Comparison of ENCODE assay signal across 7 cellular contexts in the genomic region with DNA sequence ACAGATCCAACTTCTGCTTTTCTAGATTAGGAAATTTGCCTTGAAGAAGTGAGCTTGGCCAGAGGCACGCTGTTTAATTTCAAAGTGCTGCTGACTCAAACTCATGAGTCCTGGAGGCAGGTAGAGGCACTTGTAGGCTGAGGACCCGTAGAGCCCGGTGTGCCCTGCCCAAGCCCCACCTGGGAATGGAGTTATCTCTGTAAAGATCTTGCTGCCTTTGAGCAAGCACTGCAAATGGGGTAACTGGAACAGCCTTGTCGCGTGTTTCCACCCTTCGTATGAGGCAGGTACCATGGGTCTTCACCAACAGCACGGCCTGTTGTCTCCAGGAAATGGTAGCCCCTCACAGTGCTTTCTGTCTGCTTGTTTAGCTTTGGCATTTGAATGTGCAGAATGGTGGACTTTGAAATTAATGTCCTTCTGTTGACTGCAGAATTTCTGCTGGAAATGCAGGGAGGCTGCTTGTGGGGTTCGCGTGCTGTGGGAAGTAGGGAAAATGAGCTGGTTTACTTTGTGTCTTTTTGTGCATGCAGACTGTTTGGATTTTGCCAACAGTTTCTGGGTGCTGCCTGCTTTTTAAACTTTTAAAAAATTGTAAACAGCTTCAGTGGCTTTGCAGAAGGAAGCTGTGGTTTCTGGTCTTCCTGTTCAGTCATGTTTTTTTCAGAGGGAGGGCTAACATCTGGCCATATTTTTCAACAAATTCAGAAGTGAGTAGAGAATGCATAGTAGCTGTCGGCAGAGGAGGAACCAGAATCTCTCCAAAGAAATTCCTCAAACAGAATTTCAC. TPM values are rescaled to one million over a fixed set of nuclear protein-coding genes. Genes with fewer than 3 reads are reported as not detected.
DNase-seq lines count a peak whose midpoint lies in the region; ATAC-seq and TF ChIP-seq lines count a peak whose summit lies in the region.

No MANE protein-coding gene starts in this region.

- intact Hi-C loops in activated CD8-positive, alpha-beta T cell treated with anti-CD3 and anti-CD28 coated beads for 36 hours (cut with micrococcal nuclease), result no loop called here
- intact Hi-C loops in right cardiac atrium (cut with DNase I) (no loop called here), aorta (cut with DNase I) (no loop called here), testis (cut with DNase I; ENCODE audit: low total_unique reads) (no loop called here)

- peaks cover 3% of the 10 kb centered on the region for H3K9me3 Mint-ChIP-seq in activated CD8-positive, alpha-beta T cell treated with anti-CD3 and anti-CD28 coated beads for 36 hours

- no peaks in the 10 kb centered on the region for H3K4me1 ChIP-seq in right cardiac atrium (ENCODE audit: control insufficient read depth, insufficient read depth, low read length)
- H3K4me1 ChIP-seq in aorta (ENCODE audit: control insufficient read depth in 1 of 2, insufficient read depth in 2 of 2, low read length in 2 of 2), result no peaks in the 10 kb centered on the region
- no peaks in the 10 kb centered on the region for H3K4me1 ChIP-seq in testis

- WGBS in right cardiac atrium, result 84% methylated on average over 10 of the region's 10 CpGs
- 93 to 94% methylated on average over 10 of the region's 10 CpGs for WGBS in aorta, 2 donors
- WGBS in testis, 2 donors, result 91 to 93% methylated on average over 10 of the region's 10 CpGs

- H3K27me3 ChIP-seq in right cardiac atrium (ENCODE audit: control insufficient read depth, insufficient read depth) (no peaks in the 10 kb centered on the region), aorta (ENCODE audit: control insufficient read depth in 1 of 2, insufficient read depth in 2 of 2, low read length in 1 of 2) (no peaks in the 10 kb centered on the region), testis (no peaks in the 10 kb centered on the region)

- no peak overlapping the region for H3K27ac ChIP-seq in right cardiac atrium (ENCODE audit: low read length)
- no peak overlapping the region for H3K27ac ChIP-seq in aorta (ENCODE audit: low read depth in 1 of 2, low read length in 2 of 2)
- H3K27ac ChIP-seq in testis, result no peak overlapping the region

- no peaks in the 10 kb centered on the region for H3K27me3 Mint-ChIP-seq in activated CD8-positive, alpha-beta T cell treated with anti-CD3 and anti-CD28 coated beads for 36 hours

- peak; percentile 21 for TF ChIP-seq POLR2A in GM18951 (IDR thresholded peaks at IDR 0.05; ENCODE audit: extremely low read depth, insufficient read depth, insufficient read length)
- TF ChIP-seq POLR2A in testis (IDR thresholded peaks at IDR 0.05), result no peak

- H3K36me3 ChIP-seq in aorta (ENCODE audit: control insufficient read depth in 1 of 2, insufficient read depth in 2 of 2, low read length in 1 of 2), result no peaks in the 10 kb centered on the region
- H3K36me3 ChIP-seq in testis (ENCODE audit: low read depth, missing control alignments), result no peaks in the 10 kb centered on the region

- peak overlapping the region; percentile 75 for H3K4me3 Mint-ChIP-seq in activated CD8-positive, alpha-beta T cell treated with anti-CD3 and anti-CD28 coated beads for 36 hours

- no peak overlapping the region for H3K4me3 ChIP-seq in right cardiac atrium (ENCODE audit: low read length)
- no peak overlapping the region for H3K4me3 ChIP-seq in aorta (ENCODE audit: low read length in 2 of 2)
- no peak overlapping the region for H3K4me3 ChIP-seq in testis

- no peaks in the 10 kb centered on the region for H3K9me3 ChIP-seq in right cardiac atrium (ENCODE audit: control insufficient read depth, low read length)
- H3K9me3 ChIP-seq in aorta (ENCODE audit: control insufficient read depth, low read length), result no peaks in the 10 kb centered on the region
- H3K9me3 ChIP-seq in testis, result no peaks in the 10 kb centered on the region

- H3K27ac Mint-ChIP-seq in activated CD8-positive, alpha-beta T cell treated with anti-CD3 and anti-CD28 coated beads for 36 hours, result peak overlapping the region; percentile 91

- H3K4me1 Mint-ChIP-seq in activated CD8-positive, alpha-beta T cell treated with anti-CD3 and anti-CD28 coated beads for 36 hours (ENCODE audit: low read depth), result peaks cover 64% of the 10 kb centered on the region

- peaks cover 63% of the 10 kb centered on the region for H3K36me3 Mint-ChIP-seq in activated CD8-positive, alpha-beta T cell treated with anti-CD3 and anti-CD28 coated beads for 36 hours (ENCODE audit: low read depth)

- ATAC-seq in HG03565 (IDR thresholded peaks at IDR 0.05; ENCODE audit: unreplicated experiment), result peak; percentile 33
- ATAC-seq in activated CD8-positive, alpha-beta T cell treated with anti-CD3 and anti-CD28 coated beads for 36 hours, result peak; percentile 47
- ATAC-seq in right cardiac atrium, result peak; percentile 19 to 34
- peak; percentile 41 for ATAC-seq in aorta (ENCODE audit: low FRiP score)

- POLR2A ChIA-PET in activated CD8-positive, alpha-beta T cell treated with anti-CD3 and anti-CD28 coated beads for 36 hours (lab: Charles Lee), result interaction anchor here (0.6 to 5.9 kb wide), 14 partner anchors 8 to 84 kb away, joined by 3 to 46 read pairs (median 4); a partner anchor contains a TSS

- in situ Hi-C loops in GM18951 (cut with MboI; ENCODE audit: low sequenced_read_pairs, unreplicated experiment), result no loop called here
- in situ Hi-C loops in GM13977 (cut with MboI; ENCODE audit: low pct_unique_long_range_greater_than_20kb, low sequenced_read_pairs, unreplicated experiment), result no loop called here

- peak; percentile 35 for DNase-seq in activated CD8-positive, alpha-beta T cell treated with anti-CD3 and anti-CD28 coated beads for 36 hours
- DNase-seq in right cardiac atrium (no peak), aorta (no peak), GM13977 (ENCODE audit: low spot score) (no peak), testis (no peak)

- TF ChIP-seq CTCF in activated CD8-positive, alpha-beta T cell treated with anti-CD3 and anti-CD28 coated beads for 36 hours (IDR thresholded peaks at IDR 0.05), result no peak
- TF ChIP-seq CTCF in GM13977 (IDR thresholded peaks at IDR 0.05; ENCODE audit: extremely low read depth, insufficient read depth, missing control alignments), result no peak
- no peak for TF ChIP-seq CTCF in testis (IDR thresholded peaks at IDR 0.05)

- CTCF ChIA-PET in activated CD8-positive, alpha-beta T cell treated with anti-CD3 and anti-CD28 coated beads for 36 hours (lab: Charles Lee), result interaction anchor here (0.7 to 2.9 kb wide), 4 partner anchors 23 to 122 kb away, joined by 3 to 13 read pairs (median 5); no protein-coding TSS in a partner anchor

RNA-seq across cellular contexts. Expression of a gene that starts 27.2 kb away (rescaled TPM):
- total RNA-seq in activated CD8-positive, alpha-beta T cell treated with anti-CD3 and anti-CD28 coated beads for 36 hours, result 10 to 100 TPM; 72.3 to 77.5 TPM
- total RNA-seq in right cardiac atrium (10 to 100 TPM; 26.4 to 37.0 (median 32.4) TPM), aorta (10 to 100 TPM; 38.6 to 49.1 TPM), testis (10 to 100 TPM; 85.4 to 95.1 TPM)
- polyA plus RNA-seq in right cardiac atrium (32.8 TPM), aorta (10 to 100 TPM; 32.7 to 41.5 TPM), testis (ENCODE audit: insufficient read depth, low read depth, low replicate concordance) (57.6 TPM)

RNA-seq across cellular contexts. Expression of a gene that starts 48.4 kb away (rescaled TPM):
- 100 to 1,000 TPM; 399 to 403 TPM for total RNA-seq in activated CD8-positive, alpha-beta T cell treated with anti-CD3 and anti-CD28 coated beads for 36 hours
- total RNA-seq in right cardiac atrium, result 1 to 10 TPM in 3 of 4 donors, under 1 TPM in 1; 0.91 to 3.0 (median 2.2) TPM
- polyA plus RNA-seq in right cardiac atrium, result 0.70 TPM
- 10 to 100 TPM in 1 of 2 donors, 1 to 10 TPM in 1; 7.2 to 21.3 TPM for total RNA-seq in aorta
- polyA plus RNA-seq in aorta, result 1 to 10 TPM; 1.4 to 3.5 TPM
- 1 to 10 TPM in 1 of 2 donors, under 1 TPM in 1; 0.63 to 1.7 TPM for total RNA-seq in testis
- 2.5 TPM for polyA plus RNA-seq in testis (ENCODE audit: insufficient read depth, low read depth, low replicate concordance)

Comparison
In these comparisons a context has a peak if more than half of its experiments do, and no peak if none do; other contexts are left out.
1. RNA of a gene that starts 48.4 kb away (total RNA-seq): 399 to 403 TPM in activated CD8-positive, alpha-beta T cell treated with anti-CD3 and anti-CD28 coated beads for 36 hours; 7.2 to 21.3 TPM in aorta, 0.91 to 3.0 TPM in right cardiac atrium and 0.63 to 1.7 TPM in testis; every median in the first group is over 10 times any median in the second.
2. Peak in every context shown above with its lines, with median percentiles within 50 percentile points of each other: ATAC-seq.